In genomic region chr12:52119398-52120254, GRCh38 we compare ENCODE assay signal across 8 cellular contexts. TPM values are rescaled to one million over a fixed set of nuclear protein-coding genes. Genes with fewer than 3 reads are reported as not detected.
DNase-seq lines count a peak whose midpoint lies in the region; ATAC-seq and TF ChIP-seq lines count a peak whose summit lies in the region.

No MANE protein-coding gene starts in this region.

- H3K27me3 ChIP-seq in foreskin keratinocyte = no peaks in the 10 kb centered on the region

- peak; percentile 81 for DNase-seq in activated effector memory CD4-positive, alpha-beta T cell treated with anti-CD3 and anti-CD28 coated beads, Interleukin-2, amount 50 U/mL, for 16 hours
- DNase-seq in activated effector memory CD4-positive, alpha-beta T cell treated with Interleukin-2 at 50 U/mL for 16 hours = no peak
- peak; percentile 81 for DNase-seq in NCI-H2029 (lab: John Stamatoyannopoulos, UW)
- peak in 2 of 3 experiments; percentile 33 to 38 for DNase-seq in activated CD8-positive, alpha-beta memory T cell treated with anti-CD3 and anti-CD28 coated beads for 48 hours (ENCODE audit: low read depth in 2 of 3, low spot score in 2 of 3)
- DNase-seq in foreskin keratinocyte = peak in 1 of 2 donors; percentile 15
- DNase-seq in stimulated activated CD4-positive, alpha-beta T cell treated with anti-CD3 and anti-CD28 coated beads, Interleukin-15, amount 100 ng/mL, for 24 hours = peak; percentile 54
- no peak for DNase-seq in medulla oblongata (ENCODE audit: extremely low spot score)

- no peak overlapping the region for H3K27ac ChIP-seq in foreskin keratinocyte

- peak; percentile 71 for TF ChIP-seq CTCF in foreskin keratinocyte (conservative IDR thresholded peaks at IDR 0.05)

- peaks cover 5% of the 10 kb centered on the region for H3K4me1 ChIP-seq in foreskin keratinocyte

- ATAC-seq in foreskin keratinocyte (peak; percentile 63), HG03439 (IDR thresholded peaks at IDR 0.05; ENCODE audit: unreplicated experiment) (no peak)

RNA-seq across cellular contexts. Expression of gene SMIM41, which starts 40.1 kb away (rescaled TPM):
- not detected in 2 replicates for total RNA-seq in foreskin keratinocyte
- polyA plus RNA-seq in foreskin keratinocyte = not detected in 2 replicates

RNA-seq across cellular contexts. Expression of gene ATG101, which starts 49.8 kb away (rescaled TPM):
- 62.5 and 66.1 TPM in 2 replicates for total RNA-seq in foreskin keratinocyte
- polyA plus RNA-seq in foreskin keratinocyte = 77.8 and 83.1 TPM in 2 replicates

Comparison
In these comparisons a context has a peak if more than half of its experiments do, and no peak if none do; other contexts are left out.
1. DNase-seq: peak in activated effector memory CD4-positive, alpha-beta T cell treated with anti-CD3 and anti-CD28 coated beads, Interleukin-2, amount 50 U/mL, for 16 hours (single experiment), NCI-H2029 (single experiment), activated CD8-positive, alpha-beta memory T cell treated with anti-CD3 and anti-CD28 coated beads for 48 hours (2 of 3) and stimulated activated CD4-positive, alpha-beta T cell treated with anti-CD3 and anti-CD28 coated beads, Interleukin-15, amount 100 ng/mL, for 24 hours (single experiment); none in activated effector memory CD4-positive, alpha-beta T cell treated with Interleukin-2 at 50 U/mL for 16 hours (single experiment) and medulla oblongata (single experiment).